ENCODE assay signal across 1 cellular context in the genomic region with DNA sequence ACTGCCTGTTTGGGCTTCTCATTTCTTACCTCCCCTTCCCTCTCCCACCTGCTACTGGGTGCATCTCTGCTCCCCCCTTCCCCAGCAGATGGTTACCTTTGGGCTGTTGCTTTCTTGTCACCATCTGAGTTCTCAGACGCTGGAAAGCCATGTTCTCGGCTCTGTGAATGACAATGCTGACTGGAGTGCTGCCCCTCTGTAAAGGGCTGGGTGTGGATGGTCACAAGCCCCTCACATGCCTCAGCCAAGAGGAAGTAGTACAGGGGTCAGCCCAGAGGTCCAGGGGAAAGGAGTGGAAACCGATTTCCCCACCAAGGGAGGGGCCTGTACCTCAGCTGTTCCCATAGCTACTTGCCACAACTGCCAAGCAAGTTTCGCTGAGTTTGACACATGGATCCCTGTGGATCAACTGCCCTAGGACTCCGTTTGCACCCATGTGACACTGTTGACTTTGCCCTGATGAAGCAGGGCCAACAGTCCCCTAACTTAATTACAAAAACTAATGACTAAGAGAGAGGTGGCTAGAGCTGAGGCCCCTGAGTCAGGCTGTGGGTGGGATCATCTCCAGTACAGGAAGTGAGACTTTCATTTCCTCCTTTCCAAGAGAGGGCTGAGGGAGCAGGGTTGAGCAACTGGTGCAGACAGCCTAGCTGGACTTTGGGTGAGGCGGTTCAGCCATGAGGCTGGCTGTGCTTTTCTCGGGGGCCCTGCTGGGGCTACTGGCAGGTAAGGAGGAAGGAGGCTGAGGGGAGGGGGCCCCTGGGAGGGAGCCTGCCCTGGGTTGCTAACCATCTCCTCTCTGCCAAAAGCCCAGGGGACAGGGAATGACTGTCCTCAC.
TF ChIP-seq lines count a peak whose summit lies in the region.

A gene with protein sequence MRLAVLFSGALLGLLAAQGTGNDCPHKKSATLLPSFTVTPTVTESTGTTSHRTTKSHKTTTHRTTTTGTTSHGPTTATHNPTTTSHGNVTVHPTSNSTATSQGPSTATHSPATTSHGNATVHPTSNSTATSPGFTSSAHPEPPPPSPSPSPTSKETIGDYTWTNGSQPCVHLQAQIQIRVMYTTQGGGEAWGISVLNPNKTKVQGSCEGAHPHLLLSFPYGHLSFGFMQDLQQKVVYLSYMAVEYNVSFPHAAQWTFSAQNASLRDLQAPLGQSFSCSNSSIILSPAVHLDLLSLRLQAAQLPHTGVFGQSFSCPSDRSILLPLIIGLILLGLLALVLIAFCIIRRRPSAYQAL (plus strand): TSS at position 638 of the 838 bp plus-strand sequence. CDS start 40 bp downstream, at position 678.

TF ChIP-seq in HepG2, 621 proteins besides CTCF, POLR2A, EP300 and RAD21 (continued from another document and continues in another):
- 0 out of 2 replicates have a peak, but pooled peaks have one; percentile 41 for TF ChIP-seq ZIK1 (CRISPR knock-in tag; IDR thresholded peaks at IDR 0.05; ENCODE audit: borderline replicate concordance, low read depth)
- TF ChIP-seq, protein P1, sequence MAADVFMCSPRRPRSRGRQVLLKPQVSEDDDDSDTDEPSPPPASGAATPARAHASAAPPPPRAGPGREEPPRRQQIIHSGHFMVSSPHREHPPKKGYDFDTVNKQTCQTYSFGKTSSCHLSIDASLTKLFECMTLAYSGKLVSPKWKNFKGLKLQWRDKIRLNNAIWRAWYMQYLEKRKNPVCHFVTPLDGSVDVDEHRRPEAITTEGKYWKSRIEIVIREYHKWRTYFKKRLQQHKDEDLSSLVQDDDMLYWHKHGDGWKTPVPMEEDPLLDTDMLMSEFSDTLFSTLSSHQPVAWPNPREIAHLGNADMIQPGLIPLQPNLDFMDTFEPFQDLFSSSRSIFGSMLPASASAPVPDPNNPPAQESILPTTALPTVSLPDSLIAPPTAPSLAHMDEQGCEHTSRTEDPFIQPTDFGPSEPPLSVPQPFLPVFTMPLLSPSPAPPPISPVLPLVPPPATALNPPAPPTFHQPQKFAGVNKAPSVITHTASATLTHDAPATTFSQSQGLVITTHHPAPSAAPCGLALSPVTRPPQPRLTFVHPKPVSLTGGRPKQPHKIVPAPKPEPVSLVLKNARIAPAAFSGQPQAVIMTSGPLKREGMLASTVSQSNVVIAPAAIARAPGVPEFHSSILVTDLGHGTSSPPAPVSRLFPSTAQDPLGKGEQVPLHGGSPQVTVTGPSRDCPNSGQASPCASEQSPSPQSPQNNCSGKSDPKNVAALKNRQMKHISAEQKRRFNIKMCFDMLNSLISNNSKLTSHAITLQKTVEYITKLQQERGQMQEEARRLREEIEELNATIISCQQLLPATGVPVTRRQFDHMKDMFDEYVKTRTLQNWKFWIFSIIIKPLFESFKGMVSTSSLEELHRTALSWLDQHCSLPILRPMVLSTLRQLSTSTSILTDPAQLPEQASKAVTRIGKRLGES (CRISPR knock-in tag; IDR thresholded peaks at IDR 0.05; ENCODE audit: borderline replicate concordance) = no peak
- peak; percentile 55 for TF ChIP-seq TEAD3 (CRISPR knock-in tag; optimal IDR thresholded peaks at IDR 0.05; ENCODE audit: borderline replicate concordance)
- TF ChIP-seq MLLT10 (CRISPR knock-in tag; IDR thresholded peaks at IDR 0.05) = no peak
- TF ChIP-seq ZNF562 (CRISPR knock-in tag; IDR thresholded peaks at IDR 0.05; ENCODE audit: borderline replicate concordance) = peak; percentile 61
- TF ChIP-seq, protein P2, sequence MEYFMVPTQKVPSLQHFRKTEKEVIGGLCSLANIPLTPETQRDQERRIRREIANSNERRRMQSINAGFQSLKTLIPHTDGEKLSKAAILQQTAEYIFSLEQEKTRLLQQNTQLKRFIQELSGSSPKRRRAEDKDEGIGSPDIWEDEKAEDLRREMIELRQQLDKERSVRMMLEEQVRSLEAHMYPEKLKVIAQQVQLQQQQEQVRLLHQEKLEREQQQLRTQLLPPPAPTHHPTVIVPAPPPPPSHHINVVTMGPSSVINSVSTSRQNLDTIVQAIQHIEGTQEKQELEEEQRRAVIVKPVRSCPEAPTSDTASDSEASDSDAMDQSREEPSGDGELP (IDR thresholded peaks at IDR 0.05; ENCODE audit: borderline replicate concordance, low read depth) = peak; percentile 86
- peak; percentile 74; the same call in 1 of the 2 replicates for TF ChIP-seq THAP11 (CRISPR knock-in tag; IDR thresholded peaks at IDR 0.05)
- no peak for TF ChIP-seq DNMT1 (CRISPR knock-in tag; IDR thresholded peaks at IDR 0.05)
- peak; percentile 42; the same call in 1 of the 2 replicates for TF ChIP-seq RARA (CRISPR knock-in tag; IDR thresholded peaks at IDR 0.05)
- TF ChIP-seq FOSL2 (CRISPR knock-in tag; IDR thresholded peaks at IDR 0.05) = peak; percentile 84
- TF ChIP-seq SIN3B (IDR thresholded peaks at IDR 0.05; ENCODE audit: low read length) = no peak
- TF ChIP-seq, protein P3, sequence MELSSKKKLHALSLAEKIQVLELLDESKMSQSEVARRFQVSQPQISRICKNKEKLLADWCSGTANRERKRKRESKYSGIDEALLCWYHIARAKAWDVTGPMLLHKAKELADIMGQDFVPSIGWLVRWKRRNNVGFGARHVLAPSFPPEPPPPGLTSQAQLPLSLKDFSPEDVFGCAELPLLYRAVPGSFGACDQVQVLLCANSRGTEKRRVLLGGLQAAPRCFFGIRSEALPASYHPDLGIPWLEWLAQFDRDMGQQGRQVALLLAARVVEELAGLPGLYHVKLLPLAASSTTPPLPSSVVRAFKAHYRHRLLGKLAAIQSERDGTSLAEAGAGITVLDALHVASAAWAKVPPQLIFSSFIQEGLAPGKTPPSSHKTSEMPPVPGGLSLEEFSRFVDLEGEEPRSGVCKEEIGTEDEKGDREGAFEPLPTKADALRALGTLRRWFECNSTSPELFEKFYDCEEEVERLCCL (CRISPR knock-in tag; IDR thresholded peaks at IDR 0.05; ENCODE audit: borderline replicate concordance) = no peak
- no peak for TF ChIP-seq KDM1A (CRISPR knock-in tag; IDR thresholded peaks at IDR 0.05)
- TF ChIP-seq ZNF564 (CRISPR knock-in tag; IDR thresholded peaks at IDR 0.05) = no peak
- TF ChIP-seq, protein P4, sequence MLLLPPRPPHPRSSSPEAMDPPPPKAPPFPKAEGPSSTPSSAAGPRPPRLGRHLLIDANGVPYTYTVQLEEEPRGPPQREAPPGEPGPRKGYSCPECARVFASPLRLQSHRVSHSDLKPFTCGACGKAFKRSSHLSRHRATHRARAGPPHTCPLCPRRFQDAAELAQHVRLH (CRISPR knock-in tag; IDR thresholded peaks at IDR 0.05; ENCODE audit: borderline replicate concordance, low read depth) = no peak
- TF ChIP-seq ZNF776 (CRISPR knock-in tag; IDR thresholded peaks at IDR 0.05) = peak; percentile 42; the same call in 1 of the 2 replicates
- TF ChIP-seq MED8 (CRISPR knock-in tag; IDR thresholded peaks at IDR 0.05; ENCODE audit: insufficient replicate concordance) = peak; percentile 74
- TF ChIP-seq ZNF143 (CRISPR knock-in tag; IDR thresholded peaks at IDR 0.05) = peak; percentile 52
- TF ChIP-seq, protein P5, sequence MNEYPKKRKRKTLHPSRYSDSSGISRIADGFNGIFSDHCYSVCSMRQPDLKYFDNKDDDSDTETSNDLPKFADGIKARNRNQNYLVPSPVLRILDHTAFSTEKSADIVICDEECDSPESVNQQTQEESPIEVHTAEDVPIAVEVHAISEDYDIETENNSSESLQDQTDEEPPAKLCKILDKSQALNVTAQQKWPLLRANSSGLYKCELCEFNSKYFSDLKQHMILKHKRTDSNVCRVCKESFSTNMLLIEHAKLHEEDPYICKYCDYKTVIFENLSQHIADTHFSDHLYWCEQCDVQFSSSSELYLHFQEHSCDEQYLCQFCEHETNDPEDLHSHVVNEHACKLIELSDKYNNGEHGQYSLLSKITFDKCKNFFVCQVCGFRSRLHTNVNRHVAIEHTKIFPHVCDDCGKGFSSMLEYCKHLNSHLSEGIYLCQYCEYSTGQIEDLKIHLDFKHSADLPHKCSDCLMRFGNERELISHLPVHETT (CRISPR knock-in tag; conservative IDR thresholded peaks at IDR 0.05) = peak; percentile 57; the same call in 1 of the 2 replicates
- TF ChIP-seq, protein P6, sequence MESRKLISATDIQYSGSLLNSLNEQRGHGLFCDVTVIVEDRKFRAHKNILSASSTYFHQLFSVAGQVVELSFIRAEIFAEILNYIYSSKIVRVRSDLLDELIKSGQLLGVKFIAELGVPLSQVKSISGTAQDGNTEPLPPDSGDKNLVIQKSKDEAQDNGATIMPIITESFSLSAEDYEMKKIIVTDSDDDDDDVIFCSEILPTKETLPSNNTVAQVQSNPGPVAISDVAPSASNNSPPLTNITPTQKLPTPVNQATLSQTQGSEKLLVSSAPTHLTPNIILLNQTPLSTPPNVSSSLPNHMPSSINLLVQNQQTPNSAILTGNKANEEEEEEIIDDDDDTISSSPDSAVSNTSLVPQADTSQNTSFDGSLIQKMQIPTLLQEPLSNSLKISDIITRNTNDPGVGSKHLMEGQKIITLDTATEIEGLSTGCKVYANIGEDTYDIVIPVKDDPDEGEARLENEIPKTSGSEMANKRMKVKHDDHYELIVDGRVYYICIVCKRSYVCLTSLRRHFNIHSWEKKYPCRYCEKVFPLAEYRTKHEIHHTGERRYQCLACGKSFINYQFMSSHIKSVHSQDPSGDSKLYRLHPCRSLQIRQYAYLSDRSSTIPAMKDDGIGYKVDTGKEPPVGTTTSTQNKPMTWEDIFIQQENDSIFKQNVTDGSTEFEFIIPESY (CRISPR knock-in tag; IDR thresholded peaks at IDR 0.05) = peak; percentile 43; the same call in 1 of the 2 replicates
- no peak for TF ChIP-seq ZNF17 (CRISPR knock-in tag; IDR thresholded peaks at IDR 0.05)
- peak; percentile 61; the same call in 1 of the 2 replicates for TF ChIP-seq ZFP1 (CRISPR knock-in tag; IDR thresholded peaks at IDR 0.05)
- TF ChIP-seq, protein P7, sequence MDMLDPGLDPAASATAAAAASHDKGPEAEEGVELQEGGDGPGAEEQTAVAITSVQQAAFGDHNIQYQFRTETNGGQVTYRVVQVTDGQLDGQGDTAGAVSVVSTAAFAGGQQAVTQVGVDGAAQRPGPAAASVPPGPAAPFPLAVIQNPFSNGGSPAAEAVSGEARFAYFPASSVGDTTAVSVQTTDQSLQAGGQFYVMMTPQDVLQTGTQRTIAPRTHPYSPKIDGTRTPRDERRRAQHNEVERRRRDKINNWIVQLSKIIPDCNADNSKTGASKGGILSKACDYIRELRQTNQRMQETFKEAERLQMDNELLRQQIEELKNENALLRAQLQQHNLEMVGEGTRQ (IDR thresholded peaks at IDR 0.05; ENCODE audit: low read depth, low read length) = peak; percentile 32; the same call in 1 of the 2 replicates
- TF ChIP-seq, protein P7 (CRISPR knock-in tag; IDR thresholded peaks at IDR 0.05; ENCODE audit: borderline replicate concordance) = peak; percentile 50; the same call in 1 of the 2 replicates
- no peak; the same call in 1 of the 2 replicates for TF ChIP-seq MTF1 (CRISPR knock-in tag; IDR thresholded peaks at IDR 0.05)
- TF ChIP-seq YY1 (IDR thresholded peaks at IDR 0.05; ENCODE audit: insufficient read depth, insufficient replicate concordance, low read depth, low read length) = peak; percentile 62
- TF ChIP-seq SAP130 (CRISPR knock-in tag; IDR thresholded peaks at IDR 0.05; ENCODE audit: low read depth) = peak; percentile 99
- TF ChIP-seq GLI4 (CRISPR knock-in tag; IDR thresholded peaks at IDR 0.05; ENCODE audit: borderline replicate concordance) = no peak
- no peak for TF ChIP-seq ZNF12 (CRISPR knock-in tag; IDR thresholded peaks at IDR 0.05)
- 0 out of 2 replicates have a peak, but pooled peaks have one; percentile 34 for TF ChIP-seq ZNF761 (CRISPR knock-in tag; conservative IDR thresholded peaks at IDR 0.05)
- peak; percentile 99 for TF ChIP-seq AGO1 (IDR thresholded peaks at IDR 0.05; ENCODE audit: low read depth, low read length, poor library complexity, severe bottlenecking)
- peak; percentile 65 for TF ChIP-seq NCOA2 (CRISPR knock-in tag; IDR thresholded peaks at IDR 0.05)
- no peak for TF ChIP-seq ZNF615 (CRISPR knock-in tag; IDR thresholded peaks at IDR 0.05; ENCODE audit: borderline replicate concordance)
- peak; percentile 65 for TF ChIP-seq MAFF (IDR thresholded peaks at IDR 0.05; ENCODE audit: low read depth, low read length)
- TF ChIP-seq NFRKB (IDR thresholded peaks at IDR 0.05) = no peak
- no peak; the same call in 1 of the 2 replicates for TF ChIP-seq SATB2 (CRISPR knock-in tag; IDR thresholded peaks at IDR 0.05)
- TF ChIP-seq, protein P8, sequence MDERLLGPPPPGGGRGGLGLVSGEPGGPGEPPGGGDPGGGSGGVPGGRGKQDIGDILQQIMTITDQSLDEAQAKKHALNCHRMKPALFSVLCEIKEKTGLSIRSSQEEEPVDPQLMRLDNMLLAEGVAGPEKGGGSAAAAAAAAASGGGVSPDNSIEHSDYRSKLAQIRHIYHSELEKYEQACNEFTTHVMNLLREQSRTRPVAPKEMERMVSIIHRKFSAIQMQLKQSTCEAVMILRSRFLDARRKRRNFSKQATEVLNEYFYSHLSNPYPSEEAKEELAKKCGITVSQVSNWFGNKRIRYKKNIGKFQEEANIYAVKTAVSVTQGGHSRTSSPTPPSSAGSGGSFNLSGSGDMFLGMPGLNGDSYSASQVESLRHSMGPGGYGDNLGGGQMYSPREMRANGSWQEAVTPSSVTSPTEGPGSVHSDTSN (CRISPR knock-in tag; IDR thresholded peaks at IDR 0.05) = no peak
- peak; percentile 56; the same call in 1 of the 2 replicates for TF ChIP-seq KLF6 (CRISPR knock-in tag; IDR thresholded peaks at IDR 0.05)
- TF ChIP-seq ZNF709 (CRISPR knock-in tag; IDR thresholded peaks at IDR 0.05) = peak; percentile 88; the same call in 1 of the 2 replicates
- TF ChIP-seq, protein P9, sequence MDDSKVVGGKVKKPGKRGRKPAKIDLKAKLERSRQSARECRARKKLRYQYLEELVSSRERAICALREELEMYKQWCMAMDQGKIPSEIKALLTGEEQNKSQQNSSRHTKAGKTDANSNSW (CRISPR knock-in tag; IDR thresholded peaks at IDR 0.05; ENCODE audit: borderline replicate concordance) = no peak
- TF ChIP-seq NFE2L2 (IDR thresholded peaks at IDR 0.05; ENCODE audit: low read length) = no peak
- peak; percentile 92 for TF ChIP-seq ZNF792 (CRISPR knock-in tag; IDR thresholded peaks at IDR 0.05)
- no peak for TF ChIP-seq ZNF138 (CRISPR knock-in tag; IDR thresholded peaks at IDR 0.05; ENCODE audit: low read depth)
- TF ChIP-seq ZFP90 (CRISPR knock-in tag; IDR thresholded peaks at IDR 0.05; ENCODE audit: borderline replicate concordance) = peak; percentile 78; the same call in 1 of the 2 replicates
- TF ChIP-seq, protein P10, sequence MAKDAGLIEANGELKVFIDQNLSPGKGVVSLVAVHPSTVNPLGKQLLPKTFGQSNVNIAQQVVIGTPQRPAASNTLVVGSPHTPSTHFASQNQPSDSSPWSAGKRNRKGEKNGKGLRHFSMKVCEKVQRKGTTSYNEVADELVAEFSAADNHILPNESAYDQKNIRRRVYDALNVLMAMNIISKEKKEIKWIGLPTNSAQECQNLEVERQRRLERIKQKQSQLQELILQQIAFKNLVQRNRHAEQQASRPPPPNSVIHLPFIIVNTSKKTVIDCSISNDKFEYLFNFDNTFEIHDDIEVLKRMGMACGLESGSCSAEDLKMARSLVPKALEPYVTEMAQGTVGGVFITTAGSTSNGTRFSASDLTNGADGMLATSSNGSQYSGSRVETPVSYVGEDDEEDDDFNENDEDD (CRISPR knock-in tag; IDR thresholded peaks at IDR 0.05; ENCODE audit: borderline replicate concordance) = 0 out of 2 replicates have a peak, but pooled peaks have one; percentile 33
- peak; percentile 47; the same call in 1 of the 2 replicates for TF ChIP-seq GATAD2A (CRISPR knock-in tag; IDR thresholded peaks at IDR 0.05)
- TF ChIP-seq ZNF224 (CRISPR knock-in tag; IDR thresholded peaks at IDR 0.05) = peak; percentile 91
